ENCODE assay signal across 1 cellular context in the genomic region with DNA sequence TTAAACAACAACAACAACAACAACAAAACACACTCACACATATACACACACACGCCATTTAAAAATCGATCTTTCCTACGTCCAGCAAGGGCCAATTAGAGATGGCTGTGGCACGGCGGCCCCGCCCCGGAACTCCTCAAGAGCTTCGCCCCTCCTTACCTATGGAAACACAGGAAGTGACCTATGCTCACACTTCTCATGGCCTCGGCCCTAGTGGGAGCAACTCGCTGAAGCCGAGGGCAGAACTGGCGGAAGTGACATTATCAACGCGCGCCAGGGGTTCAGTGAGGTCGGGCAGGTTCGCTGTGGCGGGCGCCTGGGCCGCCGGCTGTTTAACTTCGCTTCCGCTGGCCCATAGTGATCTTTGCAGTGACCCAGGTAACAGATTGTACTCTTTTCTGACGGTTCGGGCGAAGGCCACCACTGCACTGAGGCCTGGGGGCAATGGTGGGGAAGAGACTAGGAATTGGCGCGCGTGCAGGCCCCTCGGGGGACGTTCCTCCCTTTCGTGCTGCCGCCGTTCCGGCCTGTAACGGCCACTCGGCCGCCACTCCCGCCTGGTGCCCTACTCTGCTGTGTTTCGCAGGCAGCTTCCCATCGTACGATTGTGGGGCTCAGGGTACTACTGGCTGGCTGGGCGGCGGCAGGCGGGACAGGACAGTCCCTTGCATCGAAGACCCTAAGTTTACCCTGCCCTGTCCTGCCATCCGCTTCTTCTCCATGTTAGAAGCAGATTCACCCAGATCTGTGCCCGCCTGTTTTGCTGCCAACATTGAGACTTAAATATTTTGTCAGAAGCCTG.
TF ChIP-seq lines count a peak whose summit lies in the region.

Gene TBP, plus strand, starts transcription at position 284 of the 802 bp plus-strand sequence. CDS start 2,661 bp downstream, outside the sequence.

TF ChIP-seq in HEK293, 187 proteins besides CTCF, POLR2A, EP300 and RAD21 (continued from another document and continues in another):
- TF ChIP-seq KLF9 (tag by site-specific recombination; IDR thresholded peaks at IDR 0.05; ENCODE audit: low read depth) (peak; percentile 25; the same call in 1 of the 2 replicates), ZNF292 (tag by site-specific recombination; IDR thresholded peaks at IDR 0.05; ENCODE audit: borderline replicate concordance, low read depth) (no peak), ZXDB (tag by site-specific recombination; IDR thresholded peaks at IDR 0.05) (peak; percentile 95), ZNF747 (tag by site-specific recombination; IDR thresholded peaks at IDR 0.05) (no peak), KLF7 (tag by site-specific recombination; IDR thresholded peaks at IDR 0.05; ENCODE audit: borderline replicate concordance) (no peak), ZNF585B (tag by site-specific recombination; IDR thresholded peaks at IDR 0.05) (no peak), REPIN1 (tag by site-specific recombination; IDR thresholded peaks at IDR 0.05; ENCODE audit: low read depth) (no peak), ZBTB48 (tag by site-specific recombination; IDR thresholded peaks at IDR 0.05) (peak; percentile 86), ZNF610 (tag by site-specific recombination; IDR thresholded peaks at IDR 0.05; ENCODE audit: borderline replicate concordance) (no peak), ZBTB8A (tag by site-specific recombination; IDR thresholded peaks at IDR 0.05) (peak; percentile 73), ZNF560 (tag by site-specific recombination; IDR thresholded peaks at IDR 0.05; ENCODE audit: borderline replicate concordance) (no peak), ZNF362 (tag by site-specific recombination; IDR thresholded peaks at IDR 0.05) (no peak), ZNF221 (tag by site-specific recombination; IDR thresholded peaks at IDR 0.05; ENCODE audit: borderline replicate concordance) (no peak), ZNF544 (tag by site-specific recombination; IDR thresholded peaks at IDR 0.05) (no peak), MEIS1 (CRISPR knock-in tag; IDR thresholded peaks at IDR 0.05; ENCODE audit: borderline replicate concordance) (no peak), PRDM4 (tag by site-specific recombination; IDR thresholded peaks at IDR 0.05) (0 out of 2 replicates have a peak, but pooled peaks have one; percentile 32), ZNF792 (tag by site-specific recombination; IDR thresholded peaks at IDR 0.05) (no peak), ZNF830 (tag by site-specific recombination; IDR thresholded peaks at IDR 0.05; ENCODE audit: low read depth) (no peak), ZNF473 (tag by site-specific recombination; IDR thresholded peaks at IDR 0.05) (no peak), ZBTB11 (tag by site-specific recombination; conservative IDR thresholded peaks at IDR 0.05; ENCODE audit: low read depth) (peak; percentile 97), ZNF324 (tag by site-specific recombination; IDR thresholded peaks at IDR 0.05) (no peak), ZNF214 (tag by site-specific recombination; IDR thresholded peaks at IDR 0.05; ENCODE audit: borderline replicate concordance) (no peak), ZNF707 (tag by site-specific recombination; IDR thresholded peaks at IDR 0.05) (no peak), KLF1 (tag by site-specific recombination; IDR thresholded peaks at IDR 0.05) (no peak; the same call in 1 of the 2 replicates), ZNF239 (tag by site-specific recombination; IDR thresholded peaks at IDR 0.05) (no peak), ZNF391 (tag by site-specific recombination; IDR thresholded peaks at IDR 0.05; ENCODE audit: borderline replicate concordance, low read depth) (no peak), ZNF558 (tag by site-specific recombination; IDR thresholded peaks at IDR 0.05) (no peak), ZNF76 (tag by site-specific recombination; IDR thresholded peaks at IDR 0.05; ENCODE audit: borderline replicate concordance, low read depth) (peak; percentile 82), ZNF510 (tag by site-specific recombination; IDR thresholded peaks at IDR 0.05; ENCODE audit: insufficient replicate concordance) (no peak), ZNF16 (tag by site-specific recombination; IDR thresholded peaks at IDR 0.05; ENCODE audit: low read depth) (no peak), ZNF426 (tag by site-specific recombination; IDR thresholded peaks at IDR 0.05) (no peak), ZNF132 (tag by site-specific recombination; IDR thresholded peaks at IDR 0.05; ENCODE audit: borderline replicate concordance) (no peak), ZBTB20 (tag by site-specific recombination; IDR thresholded peaks at IDR 0.05) (peak; percentile 49; the same call in 1 of the 2 replicates), GFI1B (tag by site-specific recombination; IDR thresholded peaks at IDR 0.05) (no peak), ZNF350 (tag by site-specific recombination; IDR thresholded peaks at IDR 0.05) (no peak), ZSCAN30 (tag by site-specific recombination; IDR thresholded peaks at IDR 0.05) (no peak), ZNF354C (tag by site-specific recombination; IDR thresholded peaks at IDR 0.05; ENCODE audit: borderline replicate concordance, low read depth) (no peak), ZNF549 (tag by site-specific recombination; IDR thresholded peaks at IDR 0.05) (no peak), ZNF266 (tag by site-specific recombination; IDR thresholded peaks at IDR 0.05; ENCODE audit: low read depth) (0 out of 2 replicates have a peak, but pooled peaks have one; percentile 7), ZNF600 (tag by site-specific recombination; IDR thresholded peaks at IDR 0.05) (peak; percentile 88)
- TF ChIP-seq, protein P1, sequence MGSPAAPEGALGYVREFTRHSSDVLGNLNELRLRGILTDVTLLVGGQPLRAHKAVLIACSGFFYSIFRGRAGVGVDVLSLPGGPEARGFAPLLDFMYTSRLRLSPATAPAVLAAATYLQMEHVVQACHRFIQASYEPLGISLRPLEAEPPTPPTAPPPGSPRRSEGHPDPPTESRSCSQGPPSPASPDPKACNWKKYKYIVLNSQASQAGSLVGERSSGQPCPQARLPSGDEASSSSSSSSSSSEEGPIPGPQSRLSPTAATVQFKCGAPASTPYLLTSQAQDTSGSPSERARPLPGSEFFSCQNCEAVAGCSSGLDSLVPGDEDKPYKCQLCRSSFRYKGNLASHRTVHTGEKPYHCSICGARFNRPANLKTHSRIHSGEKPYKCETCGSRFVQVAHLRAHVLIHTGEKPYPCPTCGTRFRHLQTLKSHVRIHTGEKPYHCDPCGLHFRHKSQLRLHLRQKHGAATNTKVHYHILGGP (tag by site-specific recombination; IDR thresholded peaks at IDR 0.05), result no peak
- TF ChIP-seq, protein P2, sequence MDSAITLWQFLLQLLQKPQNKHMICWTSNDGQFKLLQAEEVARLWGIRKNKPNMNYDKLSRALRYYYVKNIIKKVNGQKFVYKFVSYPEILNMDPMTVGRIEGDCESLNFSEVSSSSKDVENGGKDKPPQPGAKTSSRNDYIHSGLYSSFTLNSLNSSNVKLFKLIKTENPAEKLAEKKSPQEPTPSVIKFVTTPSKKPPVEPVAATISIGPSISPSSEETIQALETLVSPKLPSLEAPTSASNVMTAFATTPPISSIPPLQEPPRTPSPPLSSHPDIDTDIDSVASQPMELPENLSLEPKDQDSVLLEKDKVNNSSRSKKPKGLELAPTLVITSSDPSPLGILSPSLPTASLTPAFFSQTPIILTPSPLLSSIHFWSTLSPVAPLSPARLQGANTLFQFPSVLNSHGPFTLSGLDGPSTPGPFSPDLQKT (IDR thresholded peaks at IDR 0.05; ENCODE audit: borderline replicate concordance, low read depth, low read length), result no peak
- TF ChIP-seq, protein P3, sequence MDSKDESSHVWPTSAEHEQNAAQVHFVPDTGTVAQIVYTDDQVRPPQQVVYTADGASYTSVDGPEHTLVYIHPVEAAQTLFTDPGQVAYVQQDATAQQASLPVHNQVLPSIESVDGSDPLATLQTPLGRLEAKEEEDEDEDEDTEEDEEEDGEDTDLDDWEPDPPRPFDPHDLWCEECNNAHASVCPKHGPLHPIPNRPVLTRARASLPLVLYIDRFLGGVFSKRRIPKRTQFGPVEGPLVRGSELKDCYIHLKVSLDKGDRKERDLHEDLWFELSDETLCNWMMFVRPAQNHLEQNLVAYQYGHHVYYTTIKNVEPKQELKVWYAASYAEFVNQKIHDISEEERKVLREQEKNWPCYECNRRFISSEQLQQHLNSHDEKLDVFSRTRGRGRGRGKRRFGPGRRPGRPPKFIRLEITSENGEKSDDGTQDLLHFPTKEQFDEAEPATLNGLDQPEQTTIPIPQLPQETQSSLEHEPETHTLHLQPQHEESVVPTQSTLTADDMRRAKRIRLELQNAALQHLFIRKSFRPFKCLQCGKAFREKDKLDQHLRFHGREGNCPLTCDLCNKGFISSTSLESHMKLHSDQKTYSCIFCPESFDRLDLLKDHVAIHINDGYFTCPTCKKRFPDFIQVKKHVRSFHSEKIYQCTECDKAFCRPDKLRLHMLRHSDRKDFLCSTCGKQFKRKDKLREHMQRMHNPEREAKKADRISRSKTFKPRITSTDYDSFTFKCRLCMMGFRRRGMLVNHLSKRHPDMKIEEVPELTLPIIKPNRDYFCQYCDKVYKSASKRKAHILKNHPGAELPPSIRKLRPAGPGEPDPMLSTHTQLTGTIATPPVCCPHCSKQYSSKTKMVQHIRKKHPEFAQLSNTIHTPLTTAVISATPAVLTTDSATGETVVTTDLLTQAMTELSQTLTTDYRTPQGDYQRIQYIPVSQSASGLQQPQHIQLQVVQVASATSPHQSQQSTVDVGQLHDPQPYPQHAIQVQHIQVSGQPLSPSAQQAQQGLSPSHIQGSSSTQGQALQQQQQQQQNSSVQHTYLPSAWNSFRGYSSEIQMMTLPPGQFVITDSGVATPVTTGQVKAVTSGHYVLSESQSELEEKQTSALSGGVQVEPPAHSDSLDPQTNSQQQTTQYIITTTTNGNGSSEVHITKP (tag by site-specific recombination; IDR thresholded peaks at IDR 0.05), result peak; percentile 81
- TF ChIP-seq, protein P4, sequence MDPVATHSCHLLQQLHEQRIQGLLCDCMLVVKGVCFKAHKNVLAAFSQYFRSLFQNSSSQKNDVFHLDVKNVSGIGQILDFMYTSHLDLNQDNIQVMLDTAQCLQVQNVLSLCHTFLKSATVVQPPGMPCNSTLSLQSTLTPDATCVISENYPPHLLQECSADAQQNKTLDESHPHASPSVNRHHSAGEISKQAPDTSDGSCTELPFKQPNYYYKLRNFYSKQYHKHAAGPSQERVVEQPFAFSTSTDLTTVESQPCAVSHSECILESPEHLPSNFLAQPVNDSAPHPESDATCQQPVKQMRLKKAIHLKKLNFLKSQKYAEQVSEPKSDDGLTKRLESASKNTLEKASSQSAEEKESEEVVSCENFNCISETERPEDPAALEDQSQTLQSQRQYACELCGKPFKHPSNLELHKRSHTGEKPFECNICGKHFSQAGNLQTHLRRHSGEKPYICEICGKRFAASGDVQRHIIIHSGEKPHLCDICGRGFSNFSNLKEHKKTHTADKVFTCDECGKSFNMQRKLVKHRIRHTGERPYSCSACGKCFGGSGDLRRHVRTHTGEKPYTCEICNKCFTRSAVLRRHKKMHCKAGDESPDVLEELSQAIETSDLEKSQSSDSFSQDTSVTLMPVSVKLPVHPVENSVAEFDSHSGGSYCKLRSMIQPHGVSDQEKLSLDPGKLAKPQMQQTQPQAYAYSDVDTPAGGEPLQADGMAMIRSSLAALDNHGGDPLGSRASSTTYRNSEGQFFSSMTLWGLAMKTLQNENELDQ (tag by site-specific recombination; IDR thresholded peaks at IDR 0.05; ENCODE audit: low read depth), result no peak
